In the genomic region with DNA sequence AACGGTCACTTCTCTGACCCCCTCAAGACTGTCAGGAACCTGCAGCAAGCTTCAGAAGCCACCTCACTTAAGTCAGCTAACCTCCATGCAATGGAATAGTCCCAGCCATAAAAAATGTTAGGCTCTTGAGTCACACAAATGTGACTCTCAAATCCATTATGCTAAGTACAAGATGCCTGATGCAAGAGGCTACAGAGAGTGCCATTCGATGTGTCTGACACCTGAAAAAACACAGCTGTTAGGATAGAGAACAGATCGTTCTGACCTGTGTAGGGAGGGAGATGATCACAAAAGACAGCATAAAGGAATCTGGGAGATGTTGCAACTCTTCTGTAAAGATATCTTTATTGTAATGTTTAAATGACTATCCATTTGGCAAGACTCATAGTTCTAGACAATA, we compare ENCODE assay signal across 1 cellular context.
TF ChIP-seq lines count a peak whose summit lies in the region.

No MANE protein-coding gene starts in this region.

TF ChIP-seq in GM23338, 12 proteins besides CTCF, POLR2A, EP300 and RAD21 (continued from another document):
- TF ChIP-seq ZNF462 (CRISPR knock-in tag; IDR thresholded peaks at IDR 0.05) = no peak
- TF ChIP-seq STAT1 (IDR thresholded peaks at IDR 0.05; ENCODE audit: unreplicated experiment) = no peak
- no peak for TF ChIP-seq REST (IDR thresholded peaks at IDR 0.05; ENCODE audit: unreplicated experiment)
- TF ChIP-seq ZNF114 (CRISPR knock-in tag; IDR thresholded peaks at IDR 0.05) = no peak
